In the genomic region with DNA sequence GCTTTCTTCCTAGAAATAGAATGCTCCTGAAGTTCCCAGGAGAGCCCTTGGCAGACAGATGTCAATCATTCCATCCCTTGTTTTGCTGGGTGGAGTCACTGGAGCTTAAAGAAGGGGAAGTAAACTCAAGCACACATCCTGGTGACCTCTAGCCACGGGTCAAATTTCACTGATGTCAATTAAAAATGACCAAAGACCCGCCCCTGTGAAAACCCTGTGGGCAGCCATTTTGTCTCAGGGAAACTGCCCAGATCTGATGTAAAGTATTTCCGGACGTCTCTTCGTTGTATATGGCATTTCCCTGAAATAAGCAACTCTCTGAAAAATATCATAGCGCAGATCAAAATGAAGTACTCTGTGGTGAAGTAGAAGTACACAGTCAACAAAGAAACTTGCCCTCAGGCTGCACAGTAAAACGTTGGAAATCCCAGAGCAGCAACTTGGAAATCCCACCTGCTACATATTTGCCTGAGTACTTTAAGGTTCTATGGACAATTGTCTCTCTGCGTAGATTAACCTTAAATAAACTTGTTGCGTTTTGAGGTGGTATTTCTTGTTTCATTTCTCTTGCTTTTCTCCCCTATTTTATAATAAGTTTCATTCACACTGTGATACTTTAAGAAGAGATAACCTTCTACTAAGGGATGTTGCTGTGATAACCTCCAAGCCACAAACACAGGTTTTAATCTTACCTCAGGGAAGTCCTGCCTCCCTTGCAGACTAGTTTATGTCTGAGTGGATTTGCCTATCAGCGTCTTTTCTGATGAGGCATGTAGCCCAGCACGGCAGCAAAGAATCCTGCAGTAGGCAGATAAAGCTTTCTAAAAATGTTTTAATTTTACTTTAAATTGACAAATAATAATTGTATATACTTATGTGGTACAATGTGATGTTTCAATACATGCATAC, we compare ENCODE assay signal across 1 cellular context.
TF ChIP-seq lines count a peak whose summit lies in the region.

No MANE protein-coding gene starts in this region.

TF ChIP-seq in K562, 482 proteins besides CTCF, POLR2A, EP300 and RAD21 (continued from another document):
- TF ChIP-seq ZNF395 (CRISPR knock-in tag; IDR thresholded peaks at IDR 0.05) = peak; percentile 75; the same call in 1 of the 2 replicates
- no peak for TF ChIP-seq FOXA1 (IDR thresholded peaks at IDR 0.05; ENCODE audit: borderline replicate concordance)
- 0 out of 2 replicates have a peak, but pooled peaks have one; percentile 45 for TF ChIP-seq ESRRA (IDR thresholded peaks at IDR 0.05; ENCODE audit: borderline replicate concordance, low read depth)
- TF ChIP-seq, protein P1, sequence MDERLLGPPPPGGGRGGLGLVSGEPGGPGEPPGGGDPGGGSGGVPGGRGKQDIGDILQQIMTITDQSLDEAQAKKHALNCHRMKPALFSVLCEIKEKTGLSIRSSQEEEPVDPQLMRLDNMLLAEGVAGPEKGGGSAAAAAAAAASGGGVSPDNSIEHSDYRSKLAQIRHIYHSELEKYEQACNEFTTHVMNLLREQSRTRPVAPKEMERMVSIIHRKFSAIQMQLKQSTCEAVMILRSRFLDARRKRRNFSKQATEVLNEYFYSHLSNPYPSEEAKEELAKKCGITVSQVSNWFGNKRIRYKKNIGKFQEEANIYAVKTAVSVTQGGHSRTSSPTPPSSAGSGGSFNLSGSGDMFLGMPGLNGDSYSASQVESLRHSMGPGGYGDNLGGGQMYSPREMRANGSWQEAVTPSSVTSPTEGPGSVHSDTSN (CRISPR knock-in tag; IDR thresholded peaks at IDR 0.05; ENCODE audit: low read depth) = peak; percentile 72
- TF ChIP-seq, protein P1 (tag; conservative IDR thresholded peaks at IDR 0.05; ENCODE audit: low read depth) = peak; percentile 86
- TF ChIP-seq ZNF584 (CRISPR knock-in tag; IDR thresholded peaks at IDR 0.05; ENCODE audit: low read depth) = peak; percentile 47; the same call in 1 of the 2 replicates
- peak; percentile 57; the same call in 1 of the 2 replicates for TF ChIP-seq ETV1 (tag; conservative IDR thresholded peaks at IDR 0.05; ENCODE audit: low read depth)
- TF ChIP-seq, protein P2, sequence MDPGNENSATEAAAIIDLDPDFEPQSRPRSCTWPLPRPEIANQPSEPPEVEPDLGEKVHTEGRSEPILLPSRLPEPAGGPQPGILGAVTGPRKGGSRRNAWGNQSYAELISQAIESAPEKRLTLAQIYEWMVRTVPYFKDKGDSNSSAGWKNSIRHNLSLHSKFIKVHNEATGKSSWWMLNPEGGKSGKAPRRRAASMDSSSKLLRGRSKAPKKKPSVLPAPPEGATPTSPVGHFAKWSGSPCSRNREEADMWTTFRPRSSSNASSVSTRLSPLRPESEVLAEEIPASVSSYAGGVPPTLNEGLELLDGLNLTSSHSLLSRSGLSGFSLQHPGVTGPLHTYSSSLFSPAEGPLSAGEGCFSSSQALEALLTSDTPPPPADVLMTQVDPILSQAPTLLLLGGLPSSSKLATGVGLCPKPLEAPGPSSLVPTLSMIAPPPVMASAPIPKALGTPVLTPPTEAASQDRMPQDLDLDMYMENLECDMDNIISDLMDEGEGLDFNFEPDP (CRISPR knock-in tag; IDR thresholded peaks at IDR 0.05) = no peak
